Comparison of ENCODE assay signal across 8 cellular contexts in the genomic region with DNA sequence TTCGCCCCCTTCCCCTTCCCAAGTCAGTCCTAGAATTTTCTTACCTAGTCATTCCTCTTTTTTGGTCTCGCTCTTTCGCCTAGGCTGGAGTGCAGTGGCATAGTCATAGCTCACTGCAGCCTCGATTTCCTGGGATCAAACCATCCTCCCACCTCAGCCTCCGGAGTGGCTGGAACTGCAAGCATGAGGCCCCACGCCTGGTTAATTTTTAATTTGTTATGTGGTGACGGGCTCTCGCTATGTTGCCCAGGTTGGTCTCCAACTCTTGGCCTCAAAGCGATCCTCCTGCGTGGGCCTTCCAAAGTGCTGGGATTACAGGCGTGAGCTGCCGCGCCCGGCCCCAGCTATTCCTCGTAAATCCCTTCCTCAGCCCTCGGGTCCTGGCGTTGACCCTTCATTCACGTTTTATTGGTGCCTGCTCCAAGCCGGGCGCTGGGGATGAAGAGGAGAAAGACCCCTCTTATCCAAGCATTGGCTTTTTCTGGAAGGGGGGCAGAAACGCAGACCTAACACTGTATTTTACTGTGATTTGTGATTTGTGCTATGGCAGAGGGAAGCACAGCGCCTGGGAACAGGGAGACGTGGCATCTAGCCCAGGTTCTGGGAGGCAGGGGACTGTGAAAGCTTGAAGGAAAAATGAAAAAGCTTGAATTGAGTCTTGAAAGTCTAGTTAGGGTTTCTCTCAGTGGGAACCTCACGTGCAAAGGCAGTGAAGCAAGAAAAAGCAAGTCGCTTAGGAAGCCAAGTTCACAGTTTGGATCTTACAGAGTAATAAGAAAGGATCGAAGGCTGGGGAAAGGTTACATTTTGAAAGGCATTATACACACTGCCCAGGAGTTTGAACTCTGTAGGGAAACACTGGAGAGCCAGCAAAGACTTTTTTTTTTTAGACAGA. TPM values are rescaled to one million over a fixed set of nuclear protein-coding genes. Genes with fewer than 3 reads are reported as not detected.
DNase-seq lines count a peak whose midpoint lies in the region; ATAC-seq, FAIRE-seq and TF ChIP-seq lines count a peak whose summit lies in the region.

No MANE protein-coding gene starts in this region.

- H3K4me3 ChIP-seq in heart left ventricle, result peak overlapping the region; percentile 53 to 95 (median 80)
- peak overlapping the region; percentile 74 to 83 (median 78) for H3K4me3 ChIP-seq in H1 (ENCODE audit: extremely low read depth in 1 of 4, insufficient read depth in 2 of 4, low read depth in 3 of 4, low read length in 4 of 4)
- peak overlapping the region; percentile 91 for H3K4me3 ChIP-seq in neural progenitor cell

- peak overlapping the region in 11 of 12 donors; percentile 82 to 97 (median 91) for H3K27ac ChIP-seq in heart left ventricle
- peak overlapping the region; percentile 6; the same call in 1 of the 2 replicates for H3K27ac ChIP-seq in H1 (ENCODE audit: low read depth, low read length)
- no peak overlapping the region for H3K27ac ChIP-seq in neural progenitor cell

- no peaks in the 10 kb centered on the region for H3K36me3 Mint-ChIP-seq in neural progenitor cell

- H3K36me3 ChIP-seq in heart left ventricle (peaks cover 0 to 48% (median 27%) of the 10 kb centered on the region in 9 donors), H1 (ENCODE audit: control insufficient read depth in 2 of 4, insufficient read depth in 4 of 4, low read length in 3 of 4) (peaks cover 0 to 4% (median 2%) of the 10 kb centered on the region in 4 experiments; a peak in 4 of 8 replicates), neural progenitor cell (no peaks in the 10 kb centered on the region)

- H3K56ac ChIP-seq in H1 (replicated peaks; ENCODE audit: insufficient read length, low read depth, low read length), result no peak overlapping the region

- H3K27me3 ChIP-seq in heart left ventricle, result no peaks in the 10 kb centered on the region
- no peaks in the 10 kb centered on the region for H3K27me3 ChIP-seq in H1 (replicated peaks in 1 of 4; ENCODE audit: control insufficient read depth in 3 of 4, extremely low read depth in 1 of 4, insufficient read depth in 3 of 4, low read length in 3 of 4)
- no peaks in the 10 kb centered on the region for H3K27me3 ChIP-seq in neural progenitor cell

- H3K27me3 Mint-ChIP-seq in neural progenitor cell (ENCODE audit: insufficient read depth, low read depth), result peaks cover 17% of the 10 kb centered on the region

- H4K5ac ChIP-seq in H1 (ENCODE audit: insufficient read length, low read depth, low read length), result no peak overlapping the region

- peaks cover 2% of the 10 kb centered on the region; the same call in 1 of the 2 replicates for H3K79me1 ChIP-seq in H1 (ENCODE audit: low read depth, low read length)

- H3F3A ChIP-seq in neural progenitor cell (ENCODE audit: low read depth), result peaks cover 12% of the 10 kb centered on the region

- peak overlapping the region; percentile 54 for H2BK5ac ChIP-seq in H1 (ENCODE audit: low read depth, low read length)

- H2AFZ ChIP-seq in H1 (ENCODE audit: low read length) (no peak overlapping the region), neural progenitor cell (replicated peaks) (peak overlapping the region; percentile 90)

- H3K9me3 ChIP-seq in heart left ventricle, result no peaks in the 10 kb centered on the region
- no peaks in the 10 kb centered on the region for H3K9me3 ChIP-seq in H1 (ENCODE audit: insufficient read depth in 2 of 2, low read depth in 1 of 2, low read length in 1 of 2)
- H3K9me3 ChIP-seq in neural progenitor cell (ENCODE audit: low read depth), result no peaks in the 10 kb centered on the region

- H3K4me1 Mint-ChIP-seq in neural progenitor cell, result peaks cover 30% of the 10 kb centered on the region

- peaks cover 4 to 48% (median 31%) of the 10 kb centered on the region in 12 donors for H3K4me1 ChIP-seq in heart left ventricle
- H3K4me1 ChIP-seq in H1 (replicated peaks in 1 of 4; ENCODE audit: control insufficient read depth in 3 of 4, insufficient read depth in 4 of 4, low read length in 3 of 4), result peaks cover 0 to 13% (median 7%) of the 10 kb centered on the region in 4 experiments; a peak in 5 of 7 replicates
- peaks cover 8% of the 10 kb centered on the region for H3K4me1 ChIP-seq in neural progenitor cell

- no peak overlapping the region for H3K18ac ChIP-seq in H1 (ENCODE audit: extremely low read depth, low read length)

- H3K4ac ChIP-seq in H1 (replicated peaks; ENCODE audit: insufficient read length, low read depth, low read length), result no peak overlapping the region

- H2BK20ac ChIP-seq in H1 (ENCODE audit: low read length), result no peak overlapping the region

- H4K20me1 ChIP-seq in H1 (replicated peaks in 1 of 2; ENCODE audit: control insufficient read depth in 1 of 2, insufficient read depth in 2 of 2, low read length in 2 of 2) (peaks cover 0 to 7% of the 10 kb centered on the region in 2 experiments), neural progenitor cell (ENCODE audit: low read depth) (no peaks in the 10 kb centered on the region)

- POLR2A ChIA-PET in H1 (lab: Charles Lee; ENCODE audit: partially characterized antibody), result interaction anchor here (0.6 to 3.8 kb wide), 25 partner anchors 8 to 407 kb away, joined by 3 to 28 read pairs (median 3); partner anchors contain the start of genes CLDN15, FIS1 and VGF

- TF ChIP-seq RAD21 in H1 (IDR thresholded peaks at IDR 0.05 in 1 of 2, conservative IDR thresholded peaks at IDR 0.05 in 1 of 2; ENCODE audit: low read depth in 2 of 2, low read length in 2 of 2), result no peak

- H4K8ac ChIP-seq in H1 (ENCODE audit: extremely low read depth, insufficient read depth, low read length), result peak overlapping the region; percentile 7; the same call in 1 of the 2 replicates

- H3K79me2 ChIP-seq in H1 (ENCODE audit: control insufficient read depth in 1 of 2, insufficient read depth in 2 of 2, low read length in 2 of 2), result peaks cover 0 to 6% of the 10 kb centered on the region in 2 experiments; a peak in 1 of 4 replicates
- peaks cover 34% of the 10 kb centered on the region for H3K79me2 ChIP-seq in neural progenitor cell (ENCODE audit: low read depth)

- intact Hi-C loops in heart left ventricle (cut with DNase I), result loop anchor here in 6 of 10 donors (2.0 to 10.0 kb wide), 4 partner anchors 20 to 66 kb away; partner anchors contain the start of gene FIS1 (in 2 of the 6)
- intact Hi-C loops in cardiac septum (cut with DNase I), result loop anchor here (5.0 kb wide), 1 partner anchor 34 kb away; no protein-coding TSS in a partner anchor

- no peak overlapping the region for H3K23ac ChIP-seq in H1 (ENCODE audit: insufficient read length)

- H3K27ac Mint-ChIP-seq in neural progenitor cell, result peak overlapping the region; percentile 79

- H4K91ac ChIP-seq in H1 (replicated peaks; ENCODE audit: insufficient read length, low read length), result no peak overlapping the region

- peak in 1 of 4 donors; percentile 0 for ATAC-seq in heart left ventricle

- H3K4me3 Mint-ChIP-seq in neural progenitor cell, result peak overlapping the region; percentile 98

- no peak for TF ChIP-seq POLR2A in heart left ventricle (IDR thresholded peaks at IDR 0.05)
- TF ChIP-seq POLR2A in H1 (IDR thresholded peaks at IDR 0.05; ENCODE audit: control extremely low read depth in 1 of 2, low read depth in 2 of 2, low read length in 2 of 2), result 0 out of 3 replicates have a peak, but pooled peaks of 1 of the 2 experiments have one; percentile 1

- 9 to 11% (median 10%) methylated on average over 26 of the region's 26 CpGs for WGBS in heart left ventricle, 4 donors
- WGBS in H1 (ENCODE audit: extremely low coverage in 1 of 2, insufficient coverage in 1 of 2, insufficient read length in 1 of 2, insufficient replicate concordance in 2 of 2, low coverage in 1 of 2, low lambda C conversion rate in 2 of 2, missing lambda C conversion rate in 1 of 2), 2 experiments, result 17% methylated on average over 26 of the region's 26 CpGs; no CpG with 5 or more reads in 1 of the 2 experiments

- H3K9me3 Mint-ChIP-seq in neural progenitor cell, result no peaks in the 10 kb centered on the region

- CTCF ChIA-PET in H1 (lab: Charles Lee; ENCODE audit: partially characterized antibody), result interaction anchor here (0.9 to 9.0 kb wide), 10 partner anchors 10 to 75 kb away, joined by 3 to 79 read pairs (median 9); partner anchors contain the start of gene FIS1

- no peak for TF ChIP-seq CTCF in heart left ventricle (IDR thresholded peaks at IDR 0.05)
- no peak for TF ChIP-seq CTCF in H1 (IDR thresholded peaks at IDR 0.05; ENCODE audit: control extremely low read depth in 1 of 3, insufficient read depth in 1 of 3, low read depth in 1 of 3, low read length in 3 of 3)
- TF ChIP-seq CTCF in neural progenitor cell (IDR thresholded peaks at IDR 0.05), result no peak

- H2AK5ac ChIP-seq in H1 (ENCODE audit: low read depth, low read length), result no peak overlapping the region

- no peak for FAIRE-seq in H1 (lab: Jason Lieb, UNC)

- no peak overlapping the region for H2BK15ac ChIP-seq in H1 (ENCODE audit: low read length)

- H3K4me2 ChIP-seq in H1 (ENCODE audit: insufficient read depth in 1 of 2, low read depth in 2 of 2, low read length in 2 of 2) (peak overlapping the region; percentile 86 to 89), neural progenitor cell (peak overlapping the region; percentile 99)

- TF ChIP-seq EP300 in H1 (IDR thresholded peaks at IDR 0.05; ENCODE audit: borderline replicate concordance in 1 of 2, low read depth in 2 of 2, low read length in 2 of 2), result no peak

- H3K23me2 ChIP-seq in H1 (ENCODE audit: low read depth, low read length), result peaks cover 17% of the 10 kb centered on the region

- H3K14ac ChIP-seq in H1 (ENCODE audit: insufficient read length), result peak overlapping the region; percentile 35

- H2BK120ac ChIP-seq in H1 (replicated peaks; ENCODE audit: low read depth, low read length), result no peak overlapping the region

- H3K9ac ChIP-seq in H1 (replicated peaks in 1 of 4; ENCODE audit: extremely low read depth in 1 of 4, low read depth in 3 of 4, low read length in 3 of 4) (peak overlapping the region in 3 of 4 experiments; percentile 48 to 82 (median 54); a peak in 6 of 7 replicates), neural progenitor cell (peak overlapping the region; percentile 66)

- no peak for DNase-seq in heart left ventricle
- no peak for DNase-seq in cardiac septum (ENCODE audit: low spot score)
- DNase-seq in NAMALWA (ENCODE audit: low spot score), result peak; percentile 56
- DNase-seq in H1 (ENCODE audit: low read depth in 1 of 2, low spot score in 2 of 2), result no peak
- DNase-seq in neural progenitor cell (ENCODE audit: low spot score), result peak; percentile 47
- no peak for DNase-seq in iPS-NIHi11 (ENCODE audit: low spot score)
- no peak for DNase-seq in dermis blood vessel endothelial cell
- no peak for DNase-seq in stimulated activated naive CD4-positive, alpha-beta T cell treated with Interleukin-2 at 50 U/mL for 16 hours (lab: John Stamatoyannopoulos, UW)

- no peak overlapping the region for H2BK12ac ChIP-seq in H1 (ENCODE audit: low read depth, low read length)

RNA-seq across cellular contexts. Expression of gene ZNHIT1, which starts 0.5 kb away (rescaled TPM):
- total RNA-seq in heart left ventricle (10 to 100 TPM; 47.0 to 88.1 (median 51.3) TPM), cardiac septum (50.1 TPM), neural progenitor cell (ENCODE audit: low replicate concordance) (39.1 and 52.9 TPM in 2 replicates), dermis blood vessel endothelial cell (70.9 and 122 TPM in 2 replicates)
- polyA plus RNA-seq in heart left ventricle (100 to 1,000 TPM in 1 of 2 donors, 10 to 100 TPM in 1; 89.8 to 156 TPM), H1 (2011; rRNA removed) (38.2 and 48.9 TPM in 2 replicates)
- total RNA-seq in H1 (2021; fragmentation: NEBNext Ultra II Directional; extraction: Animal tissue kit (Norgen Biotek cat#: 25700)), result 59.9 and 61.7 TPM in 2 replicates
- 42.0 TPM for polyA plus RNA-seq in H1 (2011; cell fraction: cytosol; rRNA removed)
- 34.7 TPM for polyA plus RNA-seq in H1 (2011; cell fraction: nucleus; rRNA removed)
- polyA plus RNA-seq in H1 (2012, experiment 1 of 2), result 42.1 to 47.7 TPM (median 44.9 TPM) in 4 replicates
- polyA plus RNA-seq in H1 (2012, experiment 2 of 2), result 69.3 TPM
- polyA plus RNA-seq in H1 (2013, experiment 1 of 2), result 54.8 TPM
- 58.5 TPM for polyA plus RNA-seq in H1 (2013, experiment 2 of 2)
- 10.5 and 11.1 TPM in 2 replicates for polyA minus RNA-seq in H1 (2011; rRNA and poly(A)+ RNA removed)
- polyA minus RNA-seq in H1 (2011; cell fraction: cytosol; rRNA and poly(A)+ RNA removed), result 18.8 TPM
- polyA minus RNA-seq in H1 (2011; cell fraction: nucleus; rRNA and poly(A)+ RNA removed), result 10.6 TPM

RNA-seq across cellular contexts. Expression of gene PLOD3, which starts 1.1 kb away (rescaled TPM):
- total RNA-seq in heart left ventricle (10 to 100 TPM; 27.4 to 77.6 (median 42.0) TPM), cardiac septum (43.9 TPM), neural progenitor cell (ENCODE audit: low replicate concordance) (9.4 and 19.9 TPM in 2 replicates), dermis blood vessel endothelial cell (54.1 and 104 TPM in 2 replicates)
- polyA plus RNA-seq in heart left ventricle (10 to 100 TPM; 22.2 to 55.2 TPM), H1 (2011; rRNA removed) (28.4 and 57.0 TPM in 2 replicates)
- 43.1 and 47.2 TPM in 2 replicates for total RNA-seq in H1 (2021; fragmentation: NEBNext Ultra II Directional; extraction: Animal tissue kit (Norgen Biotek cat#: 25700))
- 26.9 TPM for polyA plus RNA-seq in H1 (2011; cell fraction: cytosol; rRNA removed)
- 83.2 TPM for polyA plus RNA-seq in H1 (2011; cell fraction: nucleus; rRNA removed)
- polyA plus RNA-seq in H1 (2012, experiment 1 of 2), result 39.5 to 45.8 TPM (median 44.6 TPM) in 4 replicates
- polyA plus RNA-seq in H1 (2012, experiment 2 of 2), result 42.4 TPM
- polyA plus RNA-seq in H1 (2013, experiment 1 of 2), result 80.5 TPM
- polyA plus RNA-seq in H1 (2013, experiment 2 of 2), result 71.8 TPM
- 12.3 and 19.4 TPM in 2 replicates for polyA minus RNA-seq in H1 (2011; rRNA and poly(A)+ RNA removed)
- 26.1 TPM for polyA minus RNA-seq in H1 (2011; cell fraction: cytosol; rRNA and poly(A)+ RNA removed)
- polyA minus RNA-seq in H1 (2011; cell fraction: nucleus; rRNA and poly(A)+ RNA removed), result 26.9 TPM

RNA-seq across cellular contexts. Expression of gene MOGAT3, which starts 17.6 kb away (rescaled TPM):
- total RNA-seq in heart left ventricle (not detected), cardiac septum (not detected), neural progenitor cell (ENCODE audit: low replicate concordance) (not detected in 2 replicates), dermis blood vessel endothelial cell (not detected in 2 replicates)
- polyA plus RNA-seq in heart left ventricle (not detected), H1 (2011; rRNA removed) (0.21 and 0.58 TPM in 2 replicates)
- 0.82 TPM in 1 of 2 replicates, not detected in the other for total RNA-seq in H1 (2021; fragmentation: NEBNext Ultra II Directional; extraction: Animal tissue kit (Norgen Biotek cat#: 25700))
- polyA plus RNA-seq in H1 (2011; cell fraction: cytosol; rRNA removed), result 0.48 TPM
- polyA plus RNA-seq in H1 (2011; cell fraction: nucleus; rRNA removed), result 0.76 TPM
- 0.23 to 0.61 TPM (median 0.24 TPM) in 3 of 4 replicates, not detected in the other for polyA plus RNA-seq in H1 (2012, experiment 1 of 2)
- 0.14 TPM for polyA plus RNA-seq in H1 (2012, experiment 2 of 2)
- 0.59 TPM for polyA plus RNA-seq in H1 (2013, experiment 1 of 2)
- polyA plus RNA-seq in H1 (2013, experiment 2 of 2), result 0.72 TPM
- 1.9 TPM in 1 of 2 replicates, not detected in the other for polyA minus RNA-seq in H1 (2011; rRNA and poly(A)+ RNA removed)
- not detected for polyA minus RNA-seq in H1 (2011; cell fraction: cytosol; rRNA and poly(A)+ RNA removed)
- 1.3 TPM for polyA minus RNA-seq in H1 (2011; cell fraction: nucleus; rRNA and poly(A)+ RNA removed)

RNA-seq across cellular contexts. Expression of gene CLDN15, which starts 19.1 kb away (rescaled TPM):
- total RNA-seq in heart left ventricle (10 to 100 TPM in 1 of 9 donors, 1 to 10 TPM in 8; 1.4 to 37.6 (median 2.2) TPM), cardiac septum (2.6 TPM), neural progenitor cell (ENCODE audit: low replicate concordance) (1.2 and 4.6 TPM in 2 replicates), dermis blood vessel endothelial cell (2.3 and 6.5 TPM in 2 replicates)
- polyA plus RNA-seq in heart left ventricle (1 to 10 TPM; 1.9 to 3.6 TPM), H1 (2011; rRNA removed) (7.6 and 11.1 TPM in 2 replicates)
- 5.5 and 5.9 TPM in 2 replicates for total RNA-seq in H1 (2021; fragmentation: NEBNext Ultra II Directional; extraction: Animal tissue kit (Norgen Biotek cat#: 25700))
- 7.0 TPM for polyA plus RNA-seq in H1 (2011; cell fraction: cytosol; rRNA removed)
- polyA plus RNA-seq in H1 (2011; cell fraction: nucleus; rRNA removed), result 21.7 TPM
- polyA plus RNA-seq in H1 (2012, experiment 1 of 2), result 3.8 to 6.3 TPM (median 4.8 TPM) in 4 replicates
- 3.7 TPM for polyA plus RNA-seq in H1 (2012, experiment 2 of 2)
- 3.6 TPM for polyA plus RNA-seq in H1 (2013, experiment 1 of 2)
- 2.9 TPM for polyA plus RNA-seq in H1 (2013, experiment 2 of 2)
- 2.7 and 5.7 TPM in 2 replicates for polyA minus RNA-seq in H1 (2011; rRNA and poly(A)+ RNA removed)
- 2.6 TPM for polyA minus RNA-seq in H1 (2011; cell fraction: cytosol; rRNA and poly(A)+ RNA removed)
- 6.4 TPM for polyA minus RNA-seq in H1 (2011; cell fraction: nucleus; rRNA and poly(A)+ RNA removed)

RNA-seq across cellular contexts. Expression of gene FIS1, which starts 26.4 kb away (rescaled TPM):
- 100 to 1,000 TPM; 249 to 491 (median 282) TPM for total RNA-seq in heart left ventricle
- 100 to 1,000 TPM; 204 to 361 TPM for polyA plus RNA-seq in heart left ventricle
- 284 TPM for total RNA-seq in cardiac septum
- total RNA-seq in H1 (2021; fragmentation: NEBNext Ultra II Directional; extraction: Animal tissue kit (Norgen Biotek cat#: 25700)), result 122 and 128 TPM in 2 replicates
- polyA plus RNA-seq in H1 (2011; rRNA removed), result 195 and 246 TPM in 2 replicates
- 294 TPM for polyA plus RNA-seq in H1 (2011; cell fraction: cytosol; rRNA removed)
- 158 TPM for polyA plus RNA-seq in H1 (2011; cell fraction: nucleus; rRNA removed)
- polyA plus RNA-seq in H1 (2012, experiment 1 of 2), result 116 to 183 TPM (median 179 TPM) in 4 replicates
- polyA plus RNA-seq in H1 (2012, experiment 2 of 2), result 229 TPM
- 101 TPM for polyA plus RNA-seq in H1 (2013, experiment 1 of 2)
- polyA plus RNA-seq in H1 (2013, experiment 2 of 2), result 103 TPM
- 58.6 and 63.0 TPM in 2 replicates for polyA minus RNA-seq in H1 (2011; rRNA and poly(A)+ RNA removed)
- 42.5 TPM for polyA minus RNA-seq in H1 (2011; cell fraction: cytosol; rRNA and poly(A)+ RNA removed)
- 30.6 TPM for polyA minus RNA-seq in H1 (2011; cell fraction: nucleus; rRNA and poly(A)+ RNA removed)
- total RNA-seq in neural progenitor cell (ENCODE audit: low replicate concordance), result 92.2 and 120 TPM in 2 replicates
- 189 and 330 TPM in 2 replicates for total RNA-seq in dermis blood vessel endothelial cell

Comparison
In these comparisons a context has a peak if more than half of its experiments do, and no peak if none do; other contexts are left out.
1. DNase-seq: peak in NAMALWA (single experiment) and neural progenitor cell (single experiment); none in heart left ventricle (0 of 5), cardiac septum (single experiment), H1 (0 of 2), iPS-NIHi11 (single experiment), dermis blood vessel endothelial cell (single experiment) and stimulated activated naive CD4-positive, alpha-beta T cell treated with Interleukin-2 at 50 U/mL for 16 hours (single experiment).
2. Peak in every context shown above with its lines, with median percentiles within 50 percentile points of each other: H3K4me3 ChIP-seq.